In the genomic region with DNA sequence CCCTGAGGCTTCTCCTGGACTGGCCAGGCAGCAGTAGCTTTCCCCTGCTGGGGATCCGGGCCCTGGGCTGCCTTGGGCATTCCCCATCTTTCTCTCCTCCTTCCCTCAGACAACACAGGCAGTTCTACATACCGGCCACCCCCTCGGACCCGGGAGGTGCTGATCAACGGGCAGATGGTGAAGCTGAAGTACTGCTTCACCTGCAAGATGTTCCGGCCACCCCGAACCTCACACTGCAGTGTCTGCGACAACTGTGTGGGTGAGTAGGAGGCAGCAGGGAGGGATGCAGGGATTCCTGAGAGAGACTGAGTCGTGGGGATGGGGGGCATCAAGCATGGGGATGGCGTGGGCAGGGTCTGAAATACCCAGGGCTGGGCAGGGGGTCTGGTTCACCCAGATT, we compare ENCODE assay signal across 1 cellular context.
TF ChIP-seq lines count a peak whose summit lies in the region.

No MANE protein-coding gene starts in this region.

TF ChIP-seq in endothelial cell of umbilical vein, 7 proteins besides CTCF, POLR2A, EP300 and RAD21:
- no peak for TF ChIP-seq MAX (IDR thresholded peaks at IDR 0.05; ENCODE audit: insufficient read depth, insufficient read length)
- TF ChIP-seq MYC (IDR thresholded peaks at IDR 0.05; ENCODE audit: low read depth, low read length), result no peak
- TF ChIP-seq EZH2 (IDR thresholded peaks at IDR 0.05; ENCODE audit: borderline replicate concordance, low read depth, low read length, severe bottlenecking), result no peak
- no peak for TF ChIP-seq POLR2AphosphoS5 (IDR thresholded peaks at IDR 0.05; ENCODE audit: insufficient read depth, low read depth, low read length)
- TF ChIP-seq FOS (IDR thresholded peaks at IDR 0.05; ENCODE audit: borderline replicate concordance, insufficient read depth, low read length), result no peak
- no peak for TF ChIP-seq JUN (IDR thresholded peaks at IDR 0.05; ENCODE audit: borderline replicate concordance, insufficient read depth, insufficient read length, low read depth)
- TF ChIP-seq GATA2 (IDR thresholded peaks at IDR 0.05; ENCODE audit: insufficient read depth, insufficient read length, low read depth, low read length), result no peak
